21 cellular contexts compared by ENCODE assay signal in the genomic region with DNA sequence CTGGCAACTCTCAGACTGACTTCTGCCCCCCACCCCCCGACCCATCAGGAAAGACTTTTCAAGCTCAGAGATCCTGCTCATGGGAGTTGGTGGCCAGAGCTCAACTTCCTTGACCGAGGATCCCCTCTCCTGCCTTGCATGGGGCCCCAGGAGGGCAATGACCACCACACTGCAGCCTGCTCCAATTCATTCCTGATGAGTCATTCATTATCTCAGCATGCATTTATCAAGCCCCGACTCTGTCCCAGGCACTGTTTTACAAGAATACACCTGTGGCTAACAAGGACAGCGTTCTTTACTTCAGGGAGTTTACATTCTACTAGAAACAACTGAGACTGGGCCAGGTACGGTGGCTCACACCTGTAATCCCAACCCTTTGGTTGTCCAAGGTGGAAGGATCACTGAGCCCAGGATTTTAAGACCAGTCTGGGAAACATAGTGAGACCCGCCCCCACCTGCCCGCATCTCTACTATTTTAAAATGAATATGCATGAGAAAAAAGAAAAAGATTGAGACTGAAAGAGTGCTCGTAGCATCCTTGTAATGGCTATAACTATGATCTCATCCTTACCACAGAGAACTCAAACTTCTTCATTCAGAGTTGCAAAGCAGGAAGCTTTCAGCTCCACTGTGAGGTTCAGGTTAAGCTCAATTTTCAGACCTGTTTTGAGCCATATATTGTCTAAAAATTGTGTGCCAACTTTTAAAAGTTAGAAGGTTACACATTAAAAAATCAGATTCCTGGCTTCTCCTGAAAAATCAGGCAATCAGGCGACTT.
DNase-seq lines count a peak whose midpoint lies in the region; ATAC-seq, FAIRE-seq and TF ChIP-seq lines count a peak whose summit lies in the region.
"Had no signal": no experiment of that assay in that cellular context is flagged by ENCODE, and none has a peak within 500 bp of the region (broad histone marks: within the 10 kb centered on the region; RNA-seq: fewer than 3 reads in every experiment).

No MANE protein-coding gene starts in this region.

- H3K4me2 ChIP-seq in HepG2 (ENCODE audit: low read depth, low read length): no peak overlapping the region

- H3K4me3 ChIP-seq in HepG2 (replicated peaks in 1 of 3; ENCODE audit: insufficient read depth in 1 of 3, low read depth in 2 of 3, low read length in 3 of 3) (no peak overlapping the region), right lobe of liver (no peak overlapping the region), fibroblast of pulmonary artery (replicated peaks; ENCODE audit: low read depth, low read length) (no peak overlapping the region), coronary artery (no peak overlapping the region), BE2C (ENCODE audit: low read depth, low read length) (no peak overlapping the region)
- H3K4me3 ChIP-seq: Peyer's patch had no signal

- ATAC-seq in HepG2 (no peak), right lobe of liver (no peak), HG02973 (IDR thresholded peaks at IDR 0.05; ENCODE audit: unreplicated experiment) (no peak)
- ATAC-seq: SK-N-SH treated with all-trans-retinoic acid at 6 μM for 48 hours had no signal

- no peaks in the 10 kb centered on the region for H4K20me1 ChIP-seq in HepG2 (ENCODE audit: insufficient read depth, low read length)

- TF ChIP-seq EP300 in HepG2 (IDR thresholded peaks at IDR 0.05; ENCODE audit: low read depth in 2 of 2, low read length in 2 of 2) (no peak), HepG2 (CRISPR knock-in tag; IDR thresholded peaks at IDR 0.05; ENCODE audit: borderline replicate concordance) (no peak)

- in situ Hi-C loops in HepG2 (cut with HindIII; ENCODE audit: extremely low pct_ligation_motif_present, low pct_unique_long_range_greater_than_20kb): no loop called here

- no peak overlapping the region for H3K9ac ChIP-seq in HepG2 (ENCODE audit: insufficient read depth, low read depth, low read length)

- H3K27me3 ChIP-seq in HepG2 (ENCODE audit: control insufficient read depth in 1 of 2, insufficient read depth in 2 of 2, low read length in 2 of 2) (peaks cover 0 to 17% of the 10 kb centered on the region in 2 experiments; a peak in 2 of 5 replicates), right lobe of liver (no peaks in the 10 kb centered on the region), BE2C (peaks cover 7% of the 10 kb centered on the region; the same call in 1 of the 2 replicates)
- H3K27me3 ChIP-seq: Peyer's patch had no signal

- WGBS in HepG2 (ENCODE audit: low lambda C conversion rate): 9% methylated on average over 8 of the region's 9 CpGs
- 71% methylated on average over 6 of the region's 9 CpGs for WGBS in right lobe of liver (ENCODE audit: insufficient coverage, low coverage, low lambda C conversion rate, missing lambda C conversion rate)

- 0 out of 2 replicates have a peak, but pooled peaks cover 4% of the 10 kb centered on the region for H3K4me1 ChIP-seq in HepG2 (ENCODE audit: insufficient read depth, low read length)
- H3K4me1 ChIP-seq in right lobe of liver: no peaks in the 10 kb centered on the region
- H3K4me1 ChIP-seq in BE2C: no peaks in the 10 kb centered on the region
- H3K4me1 ChIP-seq: Peyer's patch had no signal

- no peaks in the 10 kb centered on the region for H3K79me2 ChIP-seq in HepG2 (ENCODE audit: insufficient read depth, low read length)

- no peak overlapping the region for H2AFZ ChIP-seq in HepG2 (ENCODE audit: low read length)

- DNase-seq in HepG2 (ENCODE audit: low spot score) (no peak), right lobe of liver (no peak), RPMI7951 (ENCODE audit: low read depth) (peak; percentile 31), fibroblast of pulmonary artery (ENCODE audit: low read depth) (peak; percentile 9), coronary artery (ENCODE audit: low spot score) (no peak), BE2C (no peak), NCI-H128 (lab: John Stamatoyannopoulos, UW; ENCODE audit: unreplicated experiment) (no peak)
- DNase-seq: C1 segment of cervical spinal cord, DMS 273 treated with DMSO at 0.1 percent for 48 hours, HCEC 1CT, KG1, NCI-H1105, NCI-H187 treated with DMSO at 0.1 percent for 48 hours, NCI-H446, NCI-H748 treated with DMSO at 0.1 percent for 48 hours, Peyer's patch, SHP77 had no signal

- no peak for FAIRE-seq in HepG2 (lab: Jason Lieb, UNC)
- FAIRE-seq: GM19239, HTR-8/SVneo had no signal

- no peak for TF ChIP-seq RAD21 in HepG2 (CRISPR knock-in tag; IDR thresholded peaks at IDR 0.05)

- TF ChIP-seq POLR2A in HepG2 (IDR thresholded peaks at IDR 0.05; ENCODE audit: insufficient read depth in 1 of 2, low read depth in 2 of 2, low read length in 2 of 2) (no peak), right lobe of liver (IDR thresholded peaks at IDR 0.05) (no peak)

- H3K36me3 ChIP-seq in HepG2 (replicated peaks in 1 of 2; ENCODE audit: control insufficient read depth in 1 of 2, insufficient read depth in 2 of 2, low read length in 2 of 2): no peaks in the 10 kb centered on the region
- no peaks in the 10 kb centered on the region for H3K36me3 ChIP-seq in right lobe of liver
- no peaks in the 10 kb centered on the region for H3K36me3 ChIP-seq in BE2C
- H3K36me3 ChIP-seq: Peyer's patch had no signal

- TF ChIP-seq CTCF in HepG2 (CRISPR knock-in tag; IDR thresholded peaks at IDR 0.05) (no peak), right lobe of liver (IDR thresholded peaks at IDR 0.05) (no peak), fibroblast of pulmonary artery (IDR thresholded peaks at IDR 0.05; ENCODE audit: low read length, missing control alignments) (no peak), coronary artery (IDR thresholded peaks at IDR 0.05) (no peak), BE2C (IDR thresholded peaks at IDR 0.05; ENCODE audit: low read depth, low read length) (no peak)

- POLR2A ChIA-PET in HepG2 (lab: Yijun Ruan, JAX): no interaction called here

- H3K27ac ChIP-seq in HepG2 (ENCODE audit: extremely low read length, insufficient read depth, low read length) (no peak overlapping the region), right lobe of liver (no peak overlapping the region), coronary artery (no peak overlapping the region)
- H3K27ac ChIP-seq: Peyer's patch had no signal

- BruUV-seq in HepG2 (replicated peaks; lab: Mats Ljungman, UMichigan): no TSS peak

- no peaks in the 10 kb centered on the region for H3K9me3 ChIP-seq in HepG2 (ENCODE audit: low read length)
- no peaks in the 10 kb centered on the region for H3K9me3 ChIP-seq in right lobe of liver
- no peaks in the 10 kb centered on the region for H3K9me3 ChIP-seq in BE2C
- H3K9me3 ChIP-seq: Peyer's patch had no signal

- CTCF ChIA-PET in HepG2 (lab: Yijun Ruan, JAX; ENCODE audit: low intra/inter-chr PET ratio, low total read pairs): no interaction called here

- intact Hi-C loops in HepG2 (cut with micrococcal nuclease; ENCODE audit: unreplicated experiment): no loop called here
- intact Hi-C loops in right lobe of liver (cut with DNase I): no loop called here

TF ChIP-seq in HepG2, 621 proteins besides CTCF, POLR2A, EP300 and RAD21:
- TF ChIP-seq ZNF468 (CRISPR knock-in tag; IDR thresholded peaks at IDR 0.05) (no peak), TP53 (CRISPR knock-in tag; conservative IDR thresholded peaks at IDR 0.05) (no peak), TEAD2 (CRISPR knock-in tag; IDR thresholded peaks at IDR 0.05) (no peak), FOSL2 (CRISPR knock-in tag; IDR thresholded peaks at IDR 0.05) (0 out of 2 replicates have a peak, but pooled peaks have one; percentile 25), CCAR2 (optimal IDR thresholded peaks at IDR 0.05; ENCODE audit: low read depth, low read length) (no peak)
TF ChIP-seq in HepG2: peak in this region for 1.

Comparison
In these comparisons a context has a peak if more than half of its experiments do, and no peak if none do; other contexts are left out.
1. DNase-seq: peak in RPMI7951 (single experiment) and fibroblast of pulmonary artery (single experiment); none in HepG2 (single experiment), right lobe of liver (0 of 3), coronary artery (single experiment), BE2C (single experiment) and NCI-H128 (single experiment).